11 cellular contexts compared by ENCODE assay signal in the genomic region with DNA sequence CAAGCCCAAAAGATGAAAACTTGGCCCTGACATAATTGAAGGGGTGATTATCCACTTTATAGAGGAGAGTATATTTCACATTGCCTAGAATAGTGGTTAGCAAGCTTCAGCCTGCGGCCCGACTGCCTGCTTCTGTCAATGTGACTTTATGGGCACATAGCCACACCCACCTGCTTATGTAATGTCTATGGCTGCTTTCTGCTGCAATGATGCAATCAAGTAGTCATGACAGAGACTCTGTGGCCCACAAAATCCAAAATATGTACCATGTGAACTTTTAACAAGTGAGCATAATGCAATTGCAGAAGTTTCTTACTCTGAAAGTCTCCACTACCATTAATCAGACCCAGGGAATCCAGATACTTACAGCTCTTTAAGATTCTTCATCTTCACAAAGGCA.
DNase-seq lines count a peak whose midpoint lies in the region; ATAC-seq and TF ChIP-seq lines count a peak whose summit lies in the region.
"Had no signal": no experiment of that assay in that cellular context is flagged by ENCODE, and none has a peak within 500 bp of the region (broad histone marks: within the 10 kb centered on the region; RNA-seq: fewer than 3 reads in every experiment).

No MANE protein-coding gene starts in this region.

- intact Hi-C loops in activated CD4-positive, alpha-beta T cell treated with anti-CD3 and anti-CD28 coated beads for 36 hours (cut with DNase I, micrococcal nuclease) = no loop called here

- H3K36me3 ChIP-seq in SK-N-MC (ENCODE audit: insufficient read depth, low read length) = peaks cover 4% of the 10 kb centered on the region; the same call in 1 of the 2 replicates
- peaks cover 0 to 64% (median 34%) of the 10 kb centered on the region in 5 donors for H3K36me3 ChIP-seq in subcutaneous abdominal adipose tissue (ENCODE audit: control insufficient read depth in 5 of 5, insufficient read depth in 5 of 5, low read length in 5 of 5)

- H3K4me1 Mint-ChIP-seq in activated CD4-positive, alpha-beta T cell treated with anti-CD3 and anti-CD28 coated beads for 36 hours = peaks cover 19% of the 10 kb centered on the region

- CTCF ChIA-PET in activated CD4-positive, alpha-beta T cell treated with anti-CD3 and anti-CD28 coated beads for 36 hours (lab: Charles Lee) = interaction anchor here (0.5 to 1.3 kb wide), 4 partner anchors 10 to 412 kb away, joined by 3 to 4 read pairs (median 3); no protein-coding TSS in a partner anchor

- H3K4me1 ChIP-seq in subcutaneous abdominal adipose tissue (ENCODE audit: control insufficient read depth in 5 of 5, insufficient read depth in 5 of 5, low read length in 5 of 5) = peaks cover 4 to 55% (median 39%) of the 10 kb centered on the region in 5 donors

- H3K27me3 ChIP-seq in subcutaneous abdominal adipose tissue (ENCODE audit: control insufficient read depth in 5 of 5, insufficient read depth in 4 of 5, low read length in 5 of 5) = no peaks in the 10 kb centered on the region

- no peak for ATAC-seq in activated CD4-positive, alpha-beta T cell treated with anti-CD3 and anti-CD28 coated beads for 36 hours
- ATAC-seq in GM21360 (IDR thresholded peaks at IDR 0.05; ENCODE audit: unreplicated experiment) = no peak
- no peak for ATAC-seq in GM18868 (IDR thresholded peaks at IDR 0.05; ENCODE audit: unreplicated experiment)

- H3K27ac ChIP-seq in SK-N-MC = peak overlapping the region; percentile 71; the same call in 1 of the 2 replicates
- peak overlapping the region; percentile 81 for H3K27ac ChIP-seq in subcutaneous abdominal adipose tissue (ENCODE audit: low read depth, low read length)

- TF ChIP-seq CTCF in fibroblast of the aortic adventitia (IDR thresholded peaks at IDR 0.05; ENCODE audit: insufficient read depth, low read length) = no peak

- no peak overlapping the region for H3K4me3 Mint-ChIP-seq in activated CD4-positive, alpha-beta T cell treated with anti-CD3 and anti-CD28 coated beads for 36 hours
- H3K4me3 Mint-ChIP-seq: activated naive CD8-positive, alpha-beta T cell had no signal

- H3K4me3 ChIP-seq in SK-N-MC = no peak overlapping the region
- no peak overlapping the region for H3K4me3 ChIP-seq in fibroblast of the aortic adventitia (ENCODE audit: low read depth, low read length)
- H3K4me3 ChIP-seq in subcutaneous abdominal adipose tissue (ENCODE audit: low read depth in 1 of 5, low read length in 5 of 5) = no peak overlapping the region
- H3K4me3 ChIP-seq: prostate gland had no signal

- DNase-seq in activated CD4-positive, alpha-beta T cell treated with anti-CD3 and anti-CD28 coated beads for 36 hours = no peak
- DNase-seq in activated CD4-positive, alpha-beta T cell treated with anti-CD3 and anti-CD28 coated beads for 1 hour = no peak
- no peak for DNase-seq in SK-N-MC (ENCODE audit: low read depth, low spot score)
- peak; percentile 67 for DNase-seq in fibroblast of the aortic adventitia (ENCODE audit: low read depth)
- no peak for DNase-seq in NCI-H2196 treated with DMSO at 0.1 percent for 48 hours (lab: John Stamatoyannopoulos, UW; ENCODE audit: unreplicated experiment)
- DNase-seq: activated CD4-positive, CD25-positive, alpha-beta regulatory T cell had no signal

- H3K9me3 Mint-ChIP-seq in activated CD4-positive, alpha-beta T cell treated with anti-CD3 and anti-CD28 coated beads for 36 hours (ENCODE audit: low read depth) = no peaks in the 10 kb centered on the region

- POLR2A ChIA-PET in activated CD4-positive, alpha-beta T cell treated with anti-CD3 and anti-CD28 coated beads for 36 hours (lab: Charles Lee) = interaction anchor here (0.6 kb wide), 1 partner anchor 230 kb away, joined by 5 read pairs; no protein-coding TSS in a partner anchor

- peak overlapping the region; percentile 61 for H3K27ac Mint-ChIP-seq in activated CD4-positive, alpha-beta T cell treated with anti-CD3 and anti-CD28 coated beads for 36 hours
- H3K27ac Mint-ChIP-seq: activated naive CD8-positive, alpha-beta T cell had no signal

- no peaks in the 10 kb centered on the region for H3K9me3 ChIP-seq in SK-N-MC (ENCODE audit: low read depth, low read length)
- H3K9me3 ChIP-seq in subcutaneous abdominal adipose tissue (ENCODE audit: control insufficient read depth in 5 of 5, low read length in 5 of 5) = no peaks in the 10 kb centered on the region
- H3K9me3 ChIP-seq: prostate gland had no signal

- no peaks in the 10 kb centered on the region for H3K27me3 Mint-ChIP-seq in activated CD4-positive, alpha-beta T cell treated with anti-CD3 and anti-CD28 coated beads for 36 hours
- H3K27me3 Mint-ChIP-seq: activated naive CD8-positive, alpha-beta T cell had no signal

- H3K9ac ChIP-seq in SK-N-MC (ENCODE audit: insufficient read length) (no peak overlapping the region), subcutaneous abdominal adipose tissue (ENCODE audit: low read length in 5 of 5) (peak overlapping the region in 2 of 5 donors; percentile 3 to 4)

- H3K36me3 Mint-ChIP-seq in activated CD4-positive, alpha-beta T cell treated with anti-CD3 and anti-CD28 coated beads for 36 hours (ENCODE audit: low read depth) = peaks cover 30% of the 10 kb centered on the region
